Comparison of ENCODE assay signal across 1 cellular context in the genomic region with DNA sequence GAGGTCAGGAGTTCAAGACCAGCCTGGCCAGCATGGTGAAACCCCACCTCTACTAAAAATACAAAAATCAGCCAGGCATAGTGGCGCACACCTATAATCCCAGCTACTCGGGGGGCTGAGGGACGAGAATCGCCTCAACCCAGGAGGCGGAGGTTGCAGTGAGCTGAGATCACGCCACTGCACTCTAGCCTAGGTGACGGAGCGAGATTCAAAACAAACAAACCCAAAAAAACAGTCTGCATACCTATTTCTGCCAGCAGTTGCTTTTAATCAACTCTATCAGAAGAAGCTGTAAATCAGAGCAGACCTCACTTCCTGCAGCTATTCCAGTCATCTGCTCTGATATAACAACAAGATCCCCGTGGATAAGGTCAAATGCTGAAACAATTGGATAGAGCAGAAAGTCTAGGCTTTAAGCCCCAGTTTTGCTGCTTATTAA.
TF ChIP-seq lines count a peak whose summit lies in the region.

No MANE protein-coding gene starts in this region.

TF ChIP-seq in SK-N-SH, 30 proteins besides CTCF, POLR2A, EP300 and RAD21 (continued from another document):
- TF ChIP-seq IRF3 (IDR thresholded peaks at IDR 0.05; ENCODE audit: low read depth, low read length) (no peak), FOSL2 (IDR thresholded peaks at IDR 0.05; ENCODE audit: borderline replicate concordance, low read depth) (peak; percentile 9; the same call in 1 of the 2 replicates), PBX3 (IDR thresholded peaks at IDR 0.05) (peak; percentile 55), FOXJ3 (CRISPR knock-in tag; IDR thresholded peaks at IDR 0.05) (peak; percentile 78; the same call in 1 of the 2 replicates), GATA2 (CRISPR knock-in tag; IDR thresholded peaks at IDR 0.05) (peak; percentile 83), POLR2AphosphoS5 (IDR thresholded peaks at IDR 0.05; ENCODE audit: low read depth, low read length) (0 out of 2 replicates have a peak, but pooled peaks have one; percentile 31), MAX (IDR thresholded peaks at IDR 0.05; ENCODE audit: low read depth) (no peak), RCOR1 (IDR thresholded peaks at IDR 0.05; ENCODE audit: low read length) (peak; percentile 85), REST (IDR thresholded peaks at IDR 0.05; ENCODE audit: low read depth, low read length) (no peak), TCF12 (IDR thresholded peaks at IDR 0.05) (peak; percentile 77), CHD2 (IDR thresholded peaks at IDR 0.05; ENCODE audit: low read length, partially characterized antibody) (no peak)
- TF ChIP-seq, protein P1, sequence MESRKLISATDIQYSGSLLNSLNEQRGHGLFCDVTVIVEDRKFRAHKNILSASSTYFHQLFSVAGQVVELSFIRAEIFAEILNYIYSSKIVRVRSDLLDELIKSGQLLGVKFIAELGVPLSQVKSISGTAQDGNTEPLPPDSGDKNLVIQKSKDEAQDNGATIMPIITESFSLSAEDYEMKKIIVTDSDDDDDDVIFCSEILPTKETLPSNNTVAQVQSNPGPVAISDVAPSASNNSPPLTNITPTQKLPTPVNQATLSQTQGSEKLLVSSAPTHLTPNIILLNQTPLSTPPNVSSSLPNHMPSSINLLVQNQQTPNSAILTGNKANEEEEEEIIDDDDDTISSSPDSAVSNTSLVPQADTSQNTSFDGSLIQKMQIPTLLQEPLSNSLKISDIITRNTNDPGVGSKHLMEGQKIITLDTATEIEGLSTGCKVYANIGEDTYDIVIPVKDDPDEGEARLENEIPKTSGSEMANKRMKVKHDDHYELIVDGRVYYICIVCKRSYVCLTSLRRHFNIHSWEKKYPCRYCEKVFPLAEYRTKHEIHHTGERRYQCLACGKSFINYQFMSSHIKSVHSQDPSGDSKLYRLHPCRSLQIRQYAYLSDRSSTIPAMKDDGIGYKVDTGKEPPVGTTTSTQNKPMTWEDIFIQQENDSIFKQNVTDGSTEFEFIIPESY (IDR thresholded peaks at IDR 0.05; ENCODE audit: borderline replicate concordance, low read depth), result no peak
